In the genomic region with DNA sequence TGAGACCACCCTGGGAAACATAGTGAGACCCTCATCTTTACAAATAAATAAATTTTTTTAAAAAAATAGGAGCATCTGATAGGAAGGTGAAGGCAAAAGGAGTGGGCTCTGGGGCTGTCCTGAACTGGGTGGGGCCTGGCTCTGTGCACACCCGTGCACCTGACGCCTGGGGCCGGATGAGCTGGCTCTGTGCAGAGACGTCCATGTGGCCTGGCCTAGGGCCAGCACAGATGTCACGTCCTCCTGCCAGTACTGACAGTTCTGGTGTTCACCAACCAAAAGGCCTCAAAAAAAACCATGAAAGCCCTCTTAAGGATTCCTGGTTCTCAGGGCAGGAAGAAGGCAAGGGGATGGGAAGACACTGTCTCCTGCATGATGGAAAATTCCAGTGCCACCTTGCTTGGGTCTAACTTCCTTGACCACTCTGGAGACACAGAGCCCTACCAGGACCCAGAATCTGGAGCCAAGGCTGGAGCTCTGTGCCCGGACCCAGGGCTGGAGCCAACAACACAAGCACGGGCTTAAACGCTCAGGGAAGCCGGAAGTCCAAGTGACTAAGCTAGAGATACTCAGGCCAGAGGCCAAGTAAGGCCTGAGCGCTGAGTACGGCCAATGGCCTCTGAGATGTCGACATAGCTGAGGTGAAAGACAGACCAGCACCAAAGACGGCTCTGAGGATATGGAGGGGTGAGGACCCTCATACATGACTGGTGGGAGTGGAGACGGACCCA, we compare ENCODE assay signal across 11 cellular contexts. TPM values are rescaled to one million over a fixed set of nuclear protein-coding genes. Genes with fewer than 3 reads are reported as not detected.
DNase-seq lines count a peak whose midpoint lies in the region; ATAC-seq and TF ChIP-seq lines count a peak whose summit lies in the region.
"Had no signal": no experiment of that assay in that cellular context is flagged by ENCODE, and none has a peak within 500 bp of the region (broad histone marks: within the 10 kb centered on the region; RNA-seq: fewer than 3 reads in every experiment).

No MANE protein-coding gene starts in this region.

- H3K4me3 ChIP-seq in cardiac fibroblast (replicated peaks in 1 of 2; ENCODE audit: low read depth in 2 of 2, low read length in 2 of 2) (no peak overlapping the region), neuronal stem cell (ENCODE audit: low read length in 2 of 2) (no peak overlapping the region)
- H3K4me3 ChIP-seq: suprapubic skin had no signal

- H3K36me3 ChIP-seq in neuronal stem cell (replicated peaks in 1 of 2; ENCODE audit: control insufficient read depth in 2 of 2, insufficient read depth in 2 of 2, low read length in 2 of 2) = no peaks in the 10 kb centered on the region
- H3K36me3 ChIP-seq: suprapubic skin had no signal

- no peak overlapping the region for H2BK15ac ChIP-seq in neuronal stem cell (ENCODE audit: low read length)

- DNase-seq in Daoy (ENCODE audit: low read depth) (peak; percentile 67), NCI-H1694 treated with DMSO at 0.1 percent for 48 hours (lab: John Stamatoyannopoulos, UW) (peak; percentile 75), cardiac fibroblast (ENCODE audit: low read depth in 2 of 2) (peak; percentile 67 to 70), lung microvascular endothelial cell (ENCODE audit: low read depth in 2 of 2) (peak; percentile 78 to 85), neuronal stem cell (ENCODE audit: low spot score) (no peak), DMS79 (lab: John Stamatoyannopoulos, UW) (no peak)
- DNase-seq: activated CD8-positive, alpha-beta memory T cell treated with anti-CD3 and anti-CD28 coated beads for 24 hours; activated naive CD4-positive, alpha-beta T cell treated with Interleukin-2 at 50 U/mL for 16 hours had no signal

- H2BK12ac ChIP-seq in neuronal stem cell (ENCODE audit: low read length) = no peak overlapping the region

- H4K8ac ChIP-seq in neuronal stem cell (ENCODE audit: low read depth, low read length) = no peak overlapping the region

- no peaks in the 10 kb centered on the region for H3K9me3 ChIP-seq in neuronal stem cell (replicated peaks in 1 of 2; ENCODE audit: control insufficient read depth in 2 of 2, insufficient read depth in 1 of 2, low read depth in 1 of 2, low read length in 2 of 2)
- H3K9me3 ChIP-seq: suprapubic skin had no signal

- H2BK5ac ChIP-seq in neuronal stem cell (ENCODE audit: low read length) = no peak overlapping the region

- H3K4ac ChIP-seq in neuronal stem cell (ENCODE audit: low read length) = no peak overlapping the region

- H3K4me2 ChIP-seq in neuronal stem cell (ENCODE audit: insufficient read depth, low read length, poor library complexity, severe bottlenecking) = no peak overlapping the region

- no CpG with 5 or more reads among the region's 14 CpGs for WGBS in neuronal stem cell (ENCODE audit: extremely low coverage in 2 of 2, insufficient read length in 2 of 2, insufficient replicate concordance in 1 of 2), 2 donors

- H3K14ac ChIP-seq in neuronal stem cell (ENCODE audit: low read length) = no peak overlapping the region

- H3K18ac ChIP-seq in neuronal stem cell (ENCODE audit: low read length) = no peak overlapping the region

- H2AFZ ChIP-seq in neuronal stem cell (ENCODE audit: low read length) = no peak overlapping the region

- no peak for TF ChIP-seq CTCF in cardiac fibroblast (IDR thresholded peaks at IDR 0.05; ENCODE audit: low read depth, low read length)

- no peak overlapping the region for H3K23ac ChIP-seq in neuronal stem cell (ENCODE audit: low read depth, low read length, poor library complexity)

- H2BK120ac ChIP-seq in neuronal stem cell (ENCODE audit: low read depth, low read length) = no peak overlapping the region

- H3K27me3 ChIP-seq in neuronal stem cell (ENCODE audit: control insufficient read depth in 3 of 3, insufficient read depth in 3 of 3, low read depth in 1 of 3, low read length in 3 of 3) = peaks cover 0 to 2% (median 0%) of the 10 kb centered on the region in 3 experiments
- H3K27me3 ChIP-seq: suprapubic skin had no signal

- H3K27ac ChIP-seq in neuronal stem cell (replicated peaks; ENCODE audit: low read length) = no peak overlapping the region
- H3K27ac ChIP-seq: suprapubic skin had no signal

- H3K79me1 ChIP-seq in neuronal stem cell (ENCODE audit: low read depth, low read length) = no peaks in the 10 kb centered on the region

- no peaks in the 10 kb centered on the region for H3K4me1 ChIP-seq in neuronal stem cell (ENCODE audit: control insufficient read depth in 2 of 2, insufficient read depth in 1 of 2, low read depth in 1 of 2, low read length in 2 of 2)

- no peak overlapping the region for H3K9ac ChIP-seq in neuronal stem cell (ENCODE audit: low read depth, low read length, poor library complexity)

- H2AK5ac ChIP-seq in neuronal stem cell (ENCODE audit: low read depth, low read length) = no peak overlapping the region

- H4K91ac ChIP-seq in neuronal stem cell (ENCODE audit: low read depth, low read length, poor library complexity) = no peak overlapping the region

- ATAC-seq in HG03378 (IDR thresholded peaks at IDR 0.05; ENCODE audit: unreplicated experiment) = no peak
- no peak for ATAC-seq in GM18517 (IDR thresholded peaks at IDR 0.05; ENCODE audit: unreplicated experiment)

RNA-seq across cellular contexts. Expression of gene COPRS, which starts 32.9 kb away (rescaled TPM):
- total RNA-seq in Daoy (2014; rRNA removed; shearing (Covaris generic)) = 194 and 199 TPM in 2 replicates
- total RNA-seq in lung microvascular endothelial cell = 45.8 and 62.7 TPM in 2 replicates
- 45.8 TPM for polyA plus RNA-seq in neuronal stem cell (2013, experiment 1 of 2)
- polyA plus RNA-seq in neuronal stem cell (2013, experiment 2 of 2) = 46.2 TPM

Comparison
In these comparisons a context has a peak if more than half of its experiments do, and no peak if none do; other contexts are left out.
1. DNase-seq: peak in Daoy (single experiment), NCI-H1694 treated with DMSO at 0.1 percent for 48 hours (single experiment), cardiac fibroblast (2 of 2) and lung microvascular endothelial cell (2 of 2); none in neuronal stem cell (single experiment) and DMS79 (single experiment).